Comparison of ENCODE assay signal across 1 cellular context in the genomic region with DNA sequence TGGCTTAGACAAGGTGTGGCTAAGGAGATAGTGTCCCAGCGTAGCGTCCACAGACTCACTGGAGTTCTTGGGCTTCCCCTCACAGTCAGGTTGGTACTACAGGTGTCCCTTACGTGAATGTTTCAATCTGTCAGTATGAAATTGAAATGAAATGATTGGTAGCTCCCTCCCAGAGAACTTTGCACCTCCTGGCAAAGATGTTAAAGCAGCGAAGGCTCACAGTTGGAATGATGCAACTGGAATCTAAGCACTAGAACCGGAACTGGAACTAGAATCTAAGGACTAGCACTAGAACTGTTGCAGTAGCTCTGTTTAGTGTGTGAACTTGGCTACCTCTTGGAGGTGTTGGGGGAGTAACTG.
TF ChIP-seq lines count a peak whose summit lies in the region.

No MANE protein-coding gene starts in this region.

TF ChIP-seq in HEK293, 187 proteins besides CTCF, POLR2A, EP300 and RAD21 (continued from another document):
- TF ChIP-seq, protein P1, sequence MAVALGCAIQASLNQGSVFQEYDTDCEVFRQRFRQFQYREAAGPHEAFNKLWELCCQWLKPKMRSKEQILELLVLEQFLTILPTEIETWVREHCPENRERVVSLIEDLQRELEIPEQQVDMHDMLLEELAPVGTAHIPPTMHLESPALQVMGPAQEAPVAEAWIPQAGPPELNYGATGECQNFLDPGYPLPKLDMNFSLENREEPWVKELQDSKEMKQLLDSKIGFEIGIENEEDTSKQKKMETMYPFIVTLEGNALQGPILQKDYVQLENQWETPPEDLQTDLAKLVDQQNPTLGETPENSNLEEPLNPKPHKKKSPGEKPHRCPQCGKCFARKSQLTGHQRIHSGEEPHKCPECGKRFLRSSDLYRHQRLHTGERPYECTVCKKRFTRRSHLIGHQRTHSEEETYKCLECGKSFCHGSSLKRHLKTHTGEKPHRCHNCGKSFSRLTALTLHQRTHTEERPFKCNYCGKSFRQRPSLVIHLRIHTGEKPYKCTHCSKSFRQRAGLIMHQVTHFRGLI (tag by site-specific recombination; IDR thresholded peaks at IDR 0.05) = no peak
- no peak for TF ChIP-seq ZNF426 (tag by site-specific recombination; IDR thresholded peaks at IDR 0.05)
- no peak for TF ChIP-seq ZFP41 (tag by site-specific recombination; IDR thresholded peaks at IDR 0.05; ENCODE audit: borderline replicate concordance)
- no peak for TF ChIP-seq ZNF664 (tag by site-specific recombination; IDR thresholded peaks at IDR 0.05)
- TF ChIP-seq, protein P2, sequence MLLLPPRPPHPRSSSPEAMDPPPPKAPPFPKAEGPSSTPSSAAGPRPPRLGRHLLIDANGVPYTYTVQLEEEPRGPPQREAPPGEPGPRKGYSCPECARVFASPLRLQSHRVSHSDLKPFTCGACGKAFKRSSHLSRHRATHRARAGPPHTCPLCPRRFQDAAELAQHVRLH (tag by site-specific recombination; IDR thresholded peaks at IDR 0.05) = no peak
- no peak for TF ChIP-seq KLF8 (tag by site-specific recombination; IDR thresholded peaks at IDR 0.05)
- TF ChIP-seq ZNF548 (tag by site-specific recombination; IDR thresholded peaks at IDR 0.05) = no peak
- TF ChIP-seq YY2 (tag by site-specific recombination; IDR thresholded peaks at IDR 0.05) = no peak
- TF ChIP-seq, protein P3, sequence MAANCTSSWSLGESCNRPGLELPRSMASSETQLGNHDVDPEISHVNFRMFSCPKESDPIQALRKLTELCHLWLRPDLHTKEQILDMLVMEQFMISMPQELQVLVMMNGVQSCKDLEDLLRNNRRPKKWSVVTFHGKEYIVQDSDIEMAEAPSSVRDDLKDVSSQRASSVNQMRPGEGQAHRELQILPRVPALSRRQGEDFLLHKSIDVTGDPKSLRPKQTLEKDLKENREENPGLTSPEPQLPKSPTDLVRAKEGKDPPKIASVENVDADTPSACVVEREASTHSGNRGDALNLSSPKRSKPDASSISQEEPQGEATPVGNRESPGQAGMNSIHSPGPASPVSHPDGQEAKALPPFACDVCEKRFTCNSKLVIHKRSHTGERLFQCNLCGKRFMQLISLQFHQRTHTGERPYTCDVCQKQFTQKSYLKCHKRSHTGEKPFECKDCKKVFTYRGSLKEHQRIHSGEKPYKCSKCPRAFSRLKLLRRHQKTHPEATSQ (tag by site-specific recombination; IDR thresholded peaks at IDR 0.05) = no peak
- TF ChIP-seq SCRT1 (tag by site-specific recombination; IDR thresholded peaks at IDR 0.05; ENCODE audit: borderline replicate concordance) = 0 out of 2 replicates have a peak, but pooled peaks have one; percentile 33
